Comparison of ENCODE assay signal across 14 cellular contexts in genomic region chr3:179410317-179410716, GRCh38. TPM values are rescaled to one million over a fixed set of nuclear protein-coding genes. Genes with fewer than 3 reads are reported as not detected.
DNase-seq lines count a peak whose midpoint lies in the region; ATAC-seq and TF ChIP-seq lines count a peak whose summit lies in the region.
"Had no signal": no experiment of that assay in that cellular context is flagged by ENCODE, and none has a peak within 500 bp of the region (broad histone marks: within the 10 kb centered on the region; RNA-seq: fewer than 3 reads in every experiment).

No MANE protein-coding gene starts in this region.

- H3K4me2 ChIP-seq in OCI-LY1 (ENCODE audit: low read length) = no peak overlapping the region

- no peak for TF ChIP-seq POLR2A in gastrocnemius medialis (IDR thresholded peaks at IDR 0.05)

- no peak overlapping the region for H2AFZ ChIP-seq in OCI-LY1 (ENCODE audit: low read length)

- no peak overlapping the region for H3K9ac ChIP-seq in OCI-LY1 (ENCODE audit: low read length)

- TF ChIP-seq CTCF in AG10803 (conservative IDR thresholded peaks at IDR 0.05; ENCODE audit: low read length) (0 out of 2 replicates have a peak, but pooled peaks have one; percentile 9), GM13977 (IDR thresholded peaks at IDR 0.05; ENCODE audit: extremely low read depth, insufficient read depth, missing control alignments) (peak; percentile 37), OCI-LY1 (IDR thresholded peaks at IDR 0.05; ENCODE audit: low read length) (peak; percentile 50; the same call in 1 of the 2 replicates), gastrocnemius medialis (IDR thresholded peaks at IDR 0.05 in 4 of 5, conservative IDR thresholded peaks at IDR 0.05 in 1 of 5) (no peak)

- ATAC-seq in gastrocnemius medialis = no peak
- ATAC-seq: activated CD8-positive, alpha-beta T cell treated with anti-CD3 and anti-CD28 coated beads for 36 hours; CD8-positive, alpha-beta T cell; left ventricle myocardium superior had no signal

- H3K4me1 ChIP-seq in OCI-LY1 (ENCODE audit: insufficient read depth, low read length, severe bottlenecking) (no peaks in the 10 kb centered on the region), gastrocnemius medialis (peaks cover 0 to 8% of the 10 kb centered on the region in 2 donors)

- H3K36me3 ChIP-seq in OCI-LY1 (ENCODE audit: insufficient read depth, low read length) = no peaks in the 10 kb centered on the region
- H3K36me3 ChIP-seq in gastrocnemius medialis = peaks cover 0 to 4% of the 10 kb centered on the region in 2 donors

- H3K79me2 ChIP-seq in OCI-LY1 (ENCODE audit: insufficient read depth, low read length) = no peaks in the 10 kb centered on the region

- no peaks in the 10 kb centered on the region for H3K27me3 ChIP-seq in OCI-LY1 (ENCODE audit: insufficient read depth, low read length)
- no peaks in the 10 kb centered on the region for H3K27me3 ChIP-seq in gastrocnemius medialis

- H4K20me1 ChIP-seq in OCI-LY1 (ENCODE audit: insufficient read depth, low read length) = no peaks in the 10 kb centered on the region

- intact Hi-C loops in gastrocnemius medialis (cut with DNase I; ENCODE audit: low total_unique reads) = no loop called here

- H3K27ac ChIP-seq in OCI-LY1 (ENCODE audit: low read depth, low read length, poor library complexity, severe bottlenecking) = no peak overlapping the region
- H3K27ac ChIP-seq in gastrocnemius medialis = no peak overlapping the region
- H3K27ac ChIP-seq: coronary artery had no signal

- no peaks in the 10 kb centered on the region for H3K9me3 ChIP-seq in OCI-LY1 (ENCODE audit: low read length)
- no peaks in the 10 kb centered on the region for H3K9me3 ChIP-seq in gastrocnemius medialis

- DNase-seq in AG10803 (ENCODE audit: low read depth) (peak; percentile 31), GM13977 (ENCODE audit: low spot score) (no peak), fibroblast of gingiva (ENCODE audit: low read depth) (peak; percentile 16), NCI-H2029 treated with DMSO at 0.1 percent for 48 hours (lab: John Stamatoyannopoulos, UW) (no peak), gastrocnemius medialis (no peak), NCI-H345 treated with DMSO at 0.1 percent for 48 hours (lab: John Stamatoyannopoulos, UW; ENCODE audit: unreplicated experiment) (no peak), retina (no peak)
- DNase-seq: activated CD8-positive, alpha-beta T cell treated with anti-CD3 and anti-CD28 coated beads for 36 hours; CD8-positive, alpha-beta T cell; head of caudate nucleus; left ventricle myocardium superior; NCI-H524 treated with DMSO at 0.1 percent for 48 hours had no signal

- no peak overlapping the region for H3K4me3 ChIP-seq in AG10803 (ENCODE audit: low read length)
- H3K4me3 ChIP-seq in OCI-LY1 (ENCODE audit: low read depth, low read length, poor library complexity, severe bottlenecking) = no peak overlapping the region
- no peak overlapping the region for H3K4me3 ChIP-seq in gastrocnemius medialis
- H3K4me3 ChIP-seq: coronary artery had no signal

- H3K9me2 ChIP-seq in OCI-LY1 (ENCODE audit: low read depth, low read length) = no peaks in the 10 kb centered on the region

- in situ Hi-C loops in GM13977 (cut with MboI; ENCODE audit: low pct_unique_long_range_greater_than_20kb, low sequenced_read_pairs, unreplicated experiment) (no loop called here), gastrocnemius medialis (cut with MboI; ENCODE audit: low sequenced_read_pairs in 4 of 4) (no loop called here)

- no peaks in the 10 kb centered on the region for H3F3A ChIP-seq in OCI-LY1 (ENCODE audit: insufficient read depth, low read length)

RNA-seq across cellular contexts. Expression of gene GNB4, which starts 41.0 kb away (rescaled TPM):
- total RNA-seq in gastrocnemius medialis = 1 to 10 TPM; 3.4 to 4.9 (median 3.7) TPM

Comparison
In these comparisons a context has a peak if more than half of its experiments do, and no peak if none do; other contexts are left out.
1. DNase-seq: peak in AG10803 (single experiment) and fibroblast of gingiva (single experiment); none in GM13977 (single experiment), NCI-H2029 treated with DMSO at 0.1 percent for 48 hours (single experiment), gastrocnemius medialis (0 of 2), NCI-H345 treated with DMSO at 0.1 percent for 48 hours (single experiment) and retina (single experiment).
2. CTCF ChIP-seq: peak in AG10803 (single experiment), GM13977 (single experiment) and OCI-LY1 (single experiment); none in gastrocnemius medialis (0 of 5).